ENCODE assay signal across 8 cellular contexts in the genomic region with DNA sequence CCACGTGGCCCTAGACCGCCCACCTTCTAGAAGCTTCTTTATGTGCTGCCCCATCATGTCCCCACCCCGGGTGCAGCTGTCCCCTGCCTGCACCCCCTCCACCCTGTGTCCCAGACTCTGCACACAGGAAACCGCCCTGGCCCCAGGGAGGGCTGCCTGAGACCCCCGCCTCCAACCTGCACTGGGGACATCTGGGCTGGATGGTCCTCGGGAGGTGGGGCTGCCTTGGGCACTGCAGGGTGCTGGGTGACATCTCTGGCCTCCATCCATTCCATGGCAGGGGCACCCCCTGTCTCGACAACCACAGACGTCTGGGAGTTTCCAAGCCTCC. TPM values are rescaled to one million over a fixed set of nuclear protein-coding genes. Genes with fewer than 3 reads are reported as not detected.
DNase-seq lines count a peak whose midpoint lies in the region; ATAC-seq and TF ChIP-seq lines count a peak whose summit lies in the region.

No MANE protein-coding gene starts in this region.

- no peaks in the 10 kb centered on the region for H3K27me3 Mint-ChIP-seq in activated naive CD4-positive, alpha-beta T cell treated with anti-CD3 and anti-CD28 coated beads for 36 hours (ENCODE audit: low read depth)
- H3K27me3 Mint-ChIP-seq in activated CD8-positive, alpha-beta T cell treated with anti-CD3 and anti-CD28 coated beads, Interleukin-2, amount 10 ng/mL, durations not matched to agents 7 days and 5 days (ENCODE audit: low read depth), result no peaks in the 10 kb centered on the region
- no peaks in the 10 kb centered on the region for H3K27me3 Mint-ChIP-seq in memory B cell
- no peaks in the 10 kb centered on the region for H3K27me3 Mint-ChIP-seq in stimulated activated naive CD8-positive, alpha-beta T cell treated with anti-CD3 and anti-CD28 coated beads, Interleukin-15, amount 100 ng/mL, for 72 hours

- intact Hi-C loops in activated naive CD4-positive, alpha-beta T cell treated with anti-CD3 and anti-CD28 coated beads for 36 hours (cut with micrococcal nuclease), result no loop called here

- CTCF ChIA-PET in activated naive CD4-positive, alpha-beta T cell treated with anti-CD3 and anti-CD28 coated beads for 36 hours (lab: Charles Lee), result no interaction called here
- CTCF ChIA-PET in activated CD8-positive, alpha-beta T cell treated with anti-CD3 and anti-CD28 coated beads, Interleukin-2, amount 10 ng/mL, durations not matched to agents 7 days and 5 days (lab: Charles Lee), result interaction anchor here (1.0 kb wide), 1 partner anchor 24 kb away, joined by 3 read pairs; no protein-coding TSS in a partner anchor

- DNase-seq in activated naive CD4-positive, alpha-beta T cell treated with anti-CD3 and anti-CD28 coated beads for 36 hours, result no peak
- no peak for DNase-seq in activated naive CD4-positive, alpha-beta T cell treated with anti-CD3 and anti-CD28 coated beads, Interleukin-2, amount 50 U/mL, for 16 hours
- no peak for DNase-seq in activated CD8-positive, alpha-beta T cell treated with anti-CD3 and anti-CD28 coated beads, Interleukin-2, amount 10 ng/mL, durations not matched to agents 7 days and 5 days
- DNase-seq in memory B cell (ENCODE audit: low spot score in 2 of 2) (no peak), NCI-H524 (lab: John Stamatoyannopoulos, UW) (no peak), GM10266 (ENCODE audit: extremely low spot score) (no peak)
- no peak for DNase-seq in stimulated activated naive CD8-positive, alpha-beta T cell treated with anti-CD3 and anti-CD28 coated beads, Interleukin-15, amount 100 ng/mL, for 72 hours

- POLR2A ChIA-PET in activated CD8-positive, alpha-beta T cell treated with anti-CD3 and anti-CD28 coated beads, Interleukin-2, amount 10 ng/mL, durations not matched to agents 7 days and 5 days (lab: Charles Lee), result interaction anchor here (0.6 to 1.5 kb wide), 3 partner anchors 19 to 24 kb away, joined by 4 to 5 read pairs (median 5); no protein-coding TSS in a partner anchor

- peaks cover 53% of the 10 kb centered on the region for H3K4me1 Mint-ChIP-seq in activated naive CD4-positive, alpha-beta T cell treated with anti-CD3 and anti-CD28 coated beads for 36 hours (ENCODE audit: low read depth)
- peaks cover 72% of the 10 kb centered on the region for H3K4me1 Mint-ChIP-seq in activated CD8-positive, alpha-beta T cell treated with anti-CD3 and anti-CD28 coated beads, Interleukin-2, amount 10 ng/mL, durations not matched to agents 7 days and 5 days (ENCODE audit: low read depth)
- H3K4me1 Mint-ChIP-seq in memory B cell, result peaks cover 5% of the 10 kb centered on the region
- H3K4me1 Mint-ChIP-seq in stimulated activated naive CD8-positive, alpha-beta T cell treated with anti-CD3 and anti-CD28 coated beads, Interleukin-15, amount 100 ng/mL, for 72 hours, result peaks cover 68% of the 10 kb centered on the region

- no peak overlapping the region for H3K4me3 Mint-ChIP-seq in activated naive CD4-positive, alpha-beta T cell treated with anti-CD3 and anti-CD28 coated beads for 36 hours
- H3K4me3 Mint-ChIP-seq in activated CD8-positive, alpha-beta T cell treated with anti-CD3 and anti-CD28 coated beads, Interleukin-2, amount 10 ng/mL, durations not matched to agents 7 days and 5 days, result peak overlapping the region; percentile 56
- H3K4me3 Mint-ChIP-seq in memory B cell, result peak overlapping the region; percentile 82
- H3K4me3 Mint-ChIP-seq in stimulated activated naive CD8-positive, alpha-beta T cell treated with anti-CD3 and anti-CD28 coated beads, Interleukin-15, amount 100 ng/mL, for 72 hours, result peak overlapping the region; percentile 84 to 87

- no peaks in the 10 kb centered on the region for H3K36me3 Mint-ChIP-seq in activated naive CD4-positive, alpha-beta T cell treated with anti-CD3 and anti-CD28 coated beads for 36 hours (ENCODE audit: low read depth)
- peaks cover 18% of the 10 kb centered on the region for H3K36me3 Mint-ChIP-seq in activated CD8-positive, alpha-beta T cell treated with anti-CD3 and anti-CD28 coated beads, Interleukin-2, amount 10 ng/mL, durations not matched to agents 7 days and 5 days (ENCODE audit: low read depth)
- H3K36me3 Mint-ChIP-seq in memory B cell, result peaks cover under 1% of the 10 kb centered on the region

- no peak for TF ChIP-seq CTCF in GM10266 (IDR thresholded peaks at IDR 0.05; ENCODE audit: control insufficient read depth, insufficient read depth, low read depth, missing control alignments)

- ATAC-seq in activated CD8-positive, alpha-beta T cell treated with anti-CD3 and anti-CD28 coated beads, Interleukin-2, amount 10 ng/mL, durations not matched to agents 7 days and 5 days, result no peak
- ATAC-seq in memory B cell (ENCODE audit: low read depth) (peak; percentile 6), GM18909 (IDR thresholded peaks at IDR 0.05; ENCODE audit: poor library complexity, unreplicated experiment) (no peak)
- no peak for ATAC-seq in stimulated activated naive CD8-positive, alpha-beta T cell treated with anti-CD3 and anti-CD28 coated beads, Interleukin-15, amount 100 ng/mL, for 72 hours

- peak overlapping the region; percentile 79 for H3K27ac Mint-ChIP-seq in activated naive CD4-positive, alpha-beta T cell treated with anti-CD3 and anti-CD28 coated beads for 36 hours
- peak overlapping the region; percentile 91 for H3K27ac Mint-ChIP-seq in activated CD8-positive, alpha-beta T cell treated with anti-CD3 and anti-CD28 coated beads, Interleukin-2, amount 10 ng/mL, durations not matched to agents 7 days and 5 days
- H3K27ac Mint-ChIP-seq in memory B cell, result peak overlapping the region; percentile 30
- H3K27ac Mint-ChIP-seq in stimulated activated naive CD8-positive, alpha-beta T cell treated with anti-CD3 and anti-CD28 coated beads, Interleukin-15, amount 100 ng/mL, for 72 hours, result peak overlapping the region; percentile 71 to 93

- no peaks in the 10 kb centered on the region for H3K9me3 Mint-ChIP-seq in activated naive CD4-positive, alpha-beta T cell treated with anti-CD3 and anti-CD28 coated beads for 36 hours
- no peaks in the 10 kb centered on the region for H3K9me3 Mint-ChIP-seq in activated CD8-positive, alpha-beta T cell treated with anti-CD3 and anti-CD28 coated beads, Interleukin-2, amount 10 ng/mL, durations not matched to agents 7 days and 5 days (ENCODE audit: insufficient read depth)
- H3K9me3 Mint-ChIP-seq in memory B cell, result no peaks in the 10 kb centered on the region
- no peaks in the 10 kb centered on the region for H3K9me3 Mint-ChIP-seq in stimulated activated naive CD8-positive, alpha-beta T cell treated with anti-CD3 and anti-CD28 coated beads, Interleukin-15, amount 100 ng/mL, for 72 hours

RNA-seq across cellular contexts. Expression of a gene that starts 17.8 kb away (rescaled TPM):
- total RNA-seq in activated naive CD4-positive, alpha-beta T cell treated with anti-CD3 and anti-CD28 coated beads for 36 hours, result 10 to 100 TPM; 11.3 to 11.9 TPM
- total RNA-seq in activated CD8-positive, alpha-beta T cell treated with anti-CD3 and anti-CD28 coated beads, Interleukin-2, amount 10 ng/mL, durations not matched to agents 7 days and 5 days, result 10 to 100 TPM; 59.1 to 63.1 TPM

RNA-seq across cellular contexts. Expression of a gene that starts 39.4 kb away (rescaled TPM):
- total RNA-seq in activated naive CD4-positive, alpha-beta T cell treated with anti-CD3 and anti-CD28 coated beads for 36 hours, result 100 to 1,000 TPM; 101 to 103 TPM
- 100 to 1,000 TPM; 218 to 234 TPM for total RNA-seq in activated CD8-positive, alpha-beta T cell treated with anti-CD3 and anti-CD28 coated beads, Interleukin-2, amount 10 ng/mL, durations not matched to agents 7 days and 5 days

Comparison
In these comparisons a context has a peak if more than half of its experiments do, and no peak if none do; other contexts are left out.
1. H3K27ac Mint-ChIP-seq: peak in every context shown above with its lines; median percentile 91 in activated CD8-positive, alpha-beta T cell treated with anti-CD3 and anti-CD28 coated beads, Interleukin-2, amount 10 ng/mL, durations not matched to agents 7 days and 5 days; 82 in stimulated activated naive CD8-positive, alpha-beta T cell treated with anti-CD3 and anti-CD28 coated beads, Interleukin-15, amount 100 ng/mL, for 72 hours; 79 in activated naive CD4-positive, alpha-beta T cell treated with anti-CD3 and anti-CD28 coated beads for 36 hours; 30 in memory B cell.
2. RNA of a gene that starts 17.8 kb away (total RNA-seq): 59.1 to 63.1 TPM in activated CD8-positive, alpha-beta T cell treated with anti-CD3 and anti-CD28 coated beads, Interleukin-2, amount 10 ng/mL, durations not matched to agents 7 days and 5 days; 11.3 to 11.9 TPM in activated naive CD4-positive, alpha-beta T cell treated with anti-CD3 and anti-CD28 coated beads for 36 hours; every median in the first group is over 4 times any median in the second.